ENCODE assay signal across 9 cellular contexts in the genomic region with DNA sequence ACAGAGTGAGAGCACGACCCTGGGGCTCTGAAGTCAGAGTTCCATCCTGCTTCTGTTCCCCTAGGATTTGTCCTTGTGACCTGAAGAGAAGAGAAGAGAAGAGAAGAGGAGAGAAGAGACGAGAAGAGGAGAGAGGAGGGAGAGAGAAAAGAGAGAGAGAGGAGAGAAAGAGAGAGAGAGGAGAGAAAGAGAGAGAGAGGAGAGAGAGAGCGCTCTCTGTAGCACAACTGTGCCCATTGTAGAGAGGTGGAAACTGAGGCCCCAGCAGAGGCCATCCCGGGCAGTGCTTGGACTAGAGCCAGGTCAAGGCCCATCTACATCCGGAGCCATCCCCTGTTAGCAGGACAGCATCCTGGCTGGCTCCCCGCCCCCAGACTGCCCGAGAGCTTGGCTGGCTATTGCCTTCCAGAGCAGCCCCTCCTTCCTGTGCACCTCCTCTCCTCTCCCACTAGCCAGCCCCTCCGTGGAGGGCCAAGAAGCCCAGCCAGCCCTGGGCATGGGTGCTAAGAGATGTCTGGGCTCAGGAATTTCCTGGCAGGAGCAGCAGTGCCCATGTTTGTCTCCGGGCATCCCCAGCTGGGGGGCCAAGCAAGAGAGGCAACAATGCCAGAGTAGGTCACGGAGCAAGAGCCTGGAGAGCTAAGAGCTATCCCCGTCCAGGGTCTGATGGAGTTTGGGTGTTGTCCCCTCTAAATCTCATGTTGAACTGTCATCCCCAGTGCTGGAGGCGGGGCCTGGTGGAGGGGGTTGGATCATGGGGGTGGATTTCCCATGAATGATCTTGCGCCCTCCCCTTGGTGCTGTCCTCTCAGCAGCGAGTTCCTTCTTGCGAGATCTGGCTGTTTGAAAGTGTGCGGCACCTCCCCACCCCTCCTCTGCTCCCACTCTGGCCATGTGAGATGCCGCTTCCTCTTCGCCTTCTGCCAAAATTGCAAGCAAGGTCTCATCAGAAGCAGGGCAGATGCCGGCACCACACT. TPM values are rescaled to one million over a fixed set of nuclear protein-coding genes. Genes with fewer than 3 reads are reported as not detected.
DNase-seq lines count a peak whose midpoint lies in the region; ATAC-seq, FAIRE-seq and TF ChIP-seq lines count a peak whose summit lies in the region.
"Had no signal": no experiment of that assay in that cellular context is flagged by ENCODE, and none has a peak within 500 bp of the region (broad histone marks: within the 10 kb centered on the region; RNA-seq: fewer than 3 reads in every experiment).

No MANE protein-coding gene starts in this region.

- SMC1A ChIA-PET in GM12878 (lab: Charles Lee; ENCODE audit: uncharacterized antibody, unreplicated experiment): interaction anchor here (0.8 to 21.6 kb wide), 7 partner anchors 13 to 80 kb away, joined by 3 to 411 read pairs (median 9); partner anchors contain the start of gene GPR55

- POLR2A ChIA-PET in GM12878 (lab: Charles Lee): interaction anchor here (1.1 to 17.2 kb wide), 6 partner anchors 11 to 41 kb away, joined by 3 to 192 read pairs (median 8); partner anchors contain the start of gene GPR55

- no peaks in the 10 kb centered on the region for H3K27me3 ChIP-seq in GM12878 (replicated peaks in 1 of 2; ENCODE audit: control insufficient read depth in 2 of 2, insufficient read depth in 2 of 2, low read length in 1 of 2)

- DNase-seq in GM12892 (ENCODE audit: insufficient read length) (peak; percentile 79), GM12878 (ENCODE audit: low read depth, low spot score) (peak; percentile 82), NCI-H2029 (lab: John Stamatoyannopoulos, UW) (no peak), dedifferentiated amniotic fluid mesenchymal stem cell (ENCODE audit: extremely low spot score) (no peak), UCSD-AML1 (lab: John Stamatoyannopoulos, UW; ENCODE audit: unreplicated experiment) (no peak)
- peak; percentile 72 for DNase-seq in stimulated activated CD8-positive, alpha-beta memory T cell treated with anti-CD3 and anti-CD28 coated beads, Interleukin-4, amount 100 ng/mL, for 48 hours

- CTCF ChIA-PET in GM12878 (lab: Yijun Ruan, JAX): interaction anchor here (0.7 to 28.4 kb wide), 8 partner anchors 13 to 110 kb away, joined by 3 to 372 read pairs (median 5); partner anchors contain the start of gene GPR55

- TF ChIP-seq POLR2A in GM12892 (IDR thresholded peaks at IDR 0.05; ENCODE audit: low read depth, low read length): peak; percentile 66
- peak; percentile 78 for TF ChIP-seq POLR2A in GM12878 (IDR thresholded peaks at IDR 0.05; ENCODE audit: low read depth, low read length)

- peak overlapping the region; percentile 99 for H3K27ac ChIP-seq in GM12878 (ENCODE audit: control insufficient read depth, insufficient read depth)
- H3K27ac ChIP-seq: parathyroid adenoma had no signal

- peaks cover 27% of the 10 kb centered on the region for H3K4me1 ChIP-seq in GM12878 (ENCODE audit: control insufficient read depth, insufficient read depth, low read length)
- H3K4me1 ChIP-seq: parathyroid adenoma had no signal

- ATAC-seq in GM21515 (IDR thresholded peaks at IDR 0.05; ENCODE audit: unreplicated experiment): peak; percentile 63
- peak; percentile 37 for ATAC-seq in HG03575 (IDR thresholded peaks at IDR 0.05; ENCODE audit: extremely low read depth, insufficient number of reproducible peaks, low FRiP score, unreplicated experiment)
- peak; percentile 79 for ATAC-seq in GM12878

- 26% methylated on average over 19 of the region's 19 CpGs for WGBS in GM12878 (ENCODE audit: insufficient coverage, insufficient replicate concordance, low lambda C conversion rate, missing lambda C conversion rate)

- no peak for TF ChIP-seq EP300 in GM12878 (IDR thresholded peaks at IDR 0.05; ENCODE audit: borderline replicate concordance in 1 of 2, control insufficient read depth in 1 of 2, low read depth in 2 of 2, low read length in 2 of 2)

- H4K20me1 ChIP-seq in GM12878 (ENCODE audit: control insufficient read depth, insufficient read depth): no peaks in the 10 kb centered on the region

- H3K4me3 ChIP-seq in GM12878: peak overlapping the region; percentile 85

- H3K36me3 ChIP-seq in GM12878 (ENCODE audit: control insufficient read depth in 2 of 2, insufficient read depth in 2 of 2, low read length in 1 of 2): no peaks in the 10 kb centered on the region

- RAD21 ChIA-PET in GM12878 (lab: Charles Lee; ENCODE audit: unreplicated experiment): interaction anchor here (1.0 to 22.2 kb wide), 6 partner anchors 17 to 110 kb away, joined by 3 to 400 read pairs (median 8); no protein-coding TSS in a partner anchor

- TF ChIP-seq CTCF in GM12878 (IDR thresholded peaks at IDR 0.05 in 2 of 3, conservative IDR thresholded peaks at IDR 0.05 in 1 of 3; ENCODE audit: control insufficient read depth in 2 of 3, extremely low read depth in 1 of 3, insufficient read depth in 1 of 3, low read depth in 3 of 3, low read length in 3 of 3): no peak

- intact Hi-C loops in GM12878 (cut with micrococcal nuclease; ENCODE audit: unreplicated experiment): loop anchor here (10.0 kb wide), 1 partner anchor 278 kb away; no protein-coding TSS in a partner anchor

- FAIRE-seq in GM12892 (lab: Jason Lieb, UNC) (peak; percentile 100), GM12878 (lab: Jason Lieb, UNC) (peak; percentile 97)

- TF ChIP-seq RAD21 in GM12878 (IDR thresholded peaks at IDR 0.05; ENCODE audit: insufficient read depth, low read depth, low read length): no peak

- no peak overlapping the region; the same call in 1 of the 2 replicates for H2AFZ ChIP-seq in GM12878 (ENCODE audit: control insufficient read depth, low read depth, low read length)
- H2AFZ ChIP-seq: parathyroid adenoma had no signal

- no TSS peak for BruUV-seq in GM12878 (replicated peaks; lab: Mats Ljungman, UMichigan)

- H3K4me2 ChIP-seq in GM12878 (ENCODE audit: control insufficient read depth, insufficient read depth): peak overlapping the region; percentile 87

- H3K9me3 ChIP-seq in GM12878 (replicated peaks; ENCODE audit: control insufficient read depth, insufficient read depth, low read length): no peaks in the 10 kb centered on the region; the same call in 2 of the 3 replicates

- peak overlapping the region; percentile 94 for H3K9ac ChIP-seq in GM12878 (ENCODE audit: control insufficient read depth, insufficient read depth, low read length)
- H3K9ac ChIP-seq: parathyroid adenoma had no signal

- H3K79me2 ChIP-seq in GM12878 (ENCODE audit: control insufficient read depth, insufficient read depth, low read length): peaks cover 45% of the 10 kb centered on the region
- H3K79me2 ChIP-seq: parathyroid adenoma had no signal

- in situ Hi-C loops in GM12878 (cut with MboI): loop anchor here (5.0 kb wide), 1 partner anchor 44 kb away; no protein-coding TSS in a partner anchor

TF ChIP-seq in GM12878, 131 proteins besides CTCF, POLR2A, EP300 and RAD21 (continues in another document):
- TF ChIP-seq SKIL (IDR thresholded peaks at IDR 0.05; ENCODE audit: low read depth, poor library complexity, severe bottlenecking): no peak

RNA-seq across cellular contexts. Expression of gene GPR55, which starts 18.2 kb away (rescaled TPM):
- 15.5 TPM for polyA plus RNA-seq in GM12892 (2012; ENCODE audit: missing spikeins)
- 20.6 and 24.6 TPM in 2 replicates for total RNA-seq in GM12878 (2013; cell fraction: nucleolus; rRNA removed)
- total RNA-seq in GM12878 (2014; rRNA removed) (11.2 and 12.3 TPM in 2 replicates), GM12878 (2014; rRNA removed; fragmentation: Illumina TruSeq; extraction: Trizol) (18.1 and 19.2 TPM in 2 replicates), GM12878 (2021) (26.8 and 30.1 TPM in 2 replicates)
- polyA plus RNA-seq in GM12878 (2011; ENCODE audit: low read depth): 12.4 TPM
- polyA plus RNA-seq in GM12878 (2011; rRNA removed) (16.5 and 26.9 TPM in 2 replicates), GM12878 (2014; fragmentation: Illumina TruSeq; extraction: Trizol) (20.4 and 24.4 TPM in 2 replicates), GM12878 (2014; fragmentation: Nextera tagmentation; extraction: Ambion mirVana) (1 to 10 TPM; 2.1 to 5.5 TPM), GM12878 (2014; rRNA removed) (23.4 and 23.5 TPM in 2 replicates), GM12878 (2016; fragmentation: Nextera tagmentation; extraction: Ambion mirVana) (10 to 100 TPM; 12.6 to 13.2 TPM)
- 26.5 and 38.7 TPM in 2 replicates for polyA plus RNA-seq in GM12878 (2011; cell fraction: cytosol; rRNA removed)
- polyA plus RNA-seq in GM12878 (2011; cell fraction: nucleus; rRNA removed): 39.0 and 48.7 TPM in 2 replicates
- 17.2 and 17.7 TPM in 2 replicates for polyA plus RNA-seq in GM12878 (2012)
- polyA minus RNA-seq in GM12878 (2011; rRNA and poly(A)+ RNA removed): 60.8 and 66.5 TPM in 2 replicates
- polyA minus RNA-seq in GM12878 (2011; cell fraction: cytosol; rRNA and poly(A)+ RNA removed): 6.0 and 6.2 TPM in 2 replicates
- 10.9 and 19.2 TPM in 2 replicates for polyA minus RNA-seq in GM12878 (2011; cell fraction: nucleus; rRNA and poly(A)+ RNA removed)

RNA-seq across cellular contexts. Expression of gene SPATA3, which starts 52.7 kb away (rescaled TPM):
- not detected for polyA plus RNA-seq in GM12892 (2012; ENCODE audit: missing spikeins)
- total RNA-seq in GM12878 (2013; cell fraction: nucleolus; rRNA removed): 0.71 TPM in 1 of 2 replicates, not detected in the other
- not detected in 2 replicates for total RNA-seq in GM12878 (2014; rRNA removed)
- not detected in 2 replicates for total RNA-seq in GM12878 (2014; rRNA removed; fragmentation: Illumina TruSeq; extraction: Trizol)
- total RNA-seq in GM12878 (2021): 0.19 TPM in 1 of 2 replicates, not detected in the other
- not detected for polyA plus RNA-seq in GM12878 (2011; ENCODE audit: low read depth)
- polyA plus RNA-seq in GM12878 (2011; rRNA removed): not detected in 2 replicates
- polyA plus RNA-seq in GM12878 (2011; cell fraction: cytosol; rRNA removed): not detected in 2 replicates
- not detected in 2 replicates for polyA plus RNA-seq in GM12878 (2011; cell fraction: nucleus; rRNA removed)
- polyA plus RNA-seq in GM12878 (2012): not detected in 2 replicates
- polyA plus RNA-seq in GM12878 (2014; fragmentation: Illumina TruSeq; extraction: Trizol): not detected in 2 replicates
- polyA plus RNA-seq in GM12878 (2014; fragmentation: Nextera tagmentation; extraction: Ambion mirVana): not detected
- polyA plus RNA-seq in GM12878 (2014; rRNA removed): 0.22 TPM in 1 of 2 replicates, not detected in the other
- polyA plus RNA-seq in GM12878 (2016; fragmentation: Nextera tagmentation; extraction: Ambion mirVana): not detected
- not detected in 2 replicates for polyA minus RNA-seq in GM12878 (2011; rRNA and poly(A)+ RNA removed)
- not detected in 2 replicates for polyA minus RNA-seq in GM12878 (2011; cell fraction: cytosol; rRNA and poly(A)+ RNA removed)
- not detected in 2 replicates for polyA minus RNA-seq in GM12878 (2011; cell fraction: nucleus; rRNA and poly(A)+ RNA removed)

Comparison
In these comparisons a context has a peak if more than half of its experiments do, and no peak if none do; other contexts are left out.
1. DNase-seq: peak in GM12892 (single experiment), GM12878 (single experiment) and stimulated activated CD8-positive, alpha-beta memory T cell treated with anti-CD3 and anti-CD28 coated beads, Interleukin-4, amount 100 ng/mL, for 48 hours (single experiment); none in NCI-H2029 (single experiment), dedifferentiated amniotic fluid mesenchymal stem cell (single experiment) and UCSD-AML1 (single experiment).
2. Peak in every context shown above with its lines, with median percentiles within 50 percentile points of each other: ATAC-seq.